ENCODE assay signal across 31 cellular contexts in the genomic region with DNA sequence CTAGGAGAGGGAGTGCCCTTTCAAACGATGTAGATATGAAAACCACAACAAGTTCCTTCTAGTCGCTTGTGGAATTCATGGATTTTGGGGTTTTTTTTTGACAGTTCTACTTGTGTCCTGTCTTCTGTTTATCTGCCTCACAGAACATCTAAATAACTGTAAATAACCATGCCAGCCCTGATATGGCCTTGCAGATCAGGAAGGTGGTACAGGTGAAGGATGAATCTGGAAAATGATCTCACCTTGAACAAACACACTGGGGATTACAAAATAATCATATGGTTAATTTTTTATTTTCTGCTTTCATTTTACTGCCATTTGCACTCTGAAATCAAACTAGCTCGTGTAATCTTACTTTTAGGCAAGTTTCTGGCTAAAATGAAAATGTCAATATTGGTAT. TPM values are rescaled to one million over a fixed set of nuclear protein-coding genes. Genes with fewer than 3 reads are reported as not detected.
DNase-seq lines count a peak whose midpoint lies in the region; ATAC-seq, FAIRE-seq and TF ChIP-seq lines count a peak whose summit lies in the region.
"Had no signal": no experiment of that assay in that cellular context is flagged by ENCODE, and none has a peak within 500 bp of the region (broad histone marks: within the 10 kb centered on the region; RNA-seq: fewer than 3 reads in every experiment).

No MANE protein-coding gene starts in this region.

- peak overlapping the region; percentile 76 for H3K27ac Mint-ChIP-seq in T-helper 1 cell treated with Interleukin-12 subunit alpha and Interleukin-12 subunit beta and Interleukin-4 antibody, amounts not matched to agents 30 μg/mL and 1 μg/mL, for 36 hours
- H3K27ac Mint-ChIP-seq in GM23338 = peak overlapping the region; percentile 72
- H3K27ac Mint-ChIP-seq: H9 had no signal

- no peaks in the 10 kb centered on the region for H3F3A ChIP-seq in GM23338 (replicated peaks; ENCODE audit: low read depth)

- 49% methylated on average over 3 of the region's 3 CpGs for WGBS in hepatocyte (ENCODE audit: low lambda C conversion rate, missing lambda C conversion rate)
- WGBS in pancreas, 2 donors = 18 to 23% methylated on average over 3 of the region's 3 CpGs
- WGBS in testis, 2 donors = 41 to 60% methylated on average over 3 of the region's 3 CpGs

- TF ChIP-seq POLR2A in testis (IDR thresholded peaks at IDR 0.05) = no peak

- H2AFZ ChIP-seq in GM23338 (no peak overlapping the region), hepatocyte (no peak overlapping the region)
- H2AFZ ChIP-seq: GM23248 had no signal

- H3K27me3 Mint-ChIP-seq in T-helper 1 cell treated with Interleukin-12 subunit alpha and Interleukin-12 subunit beta and Interleukin-4 antibody, amounts not matched to agents 30 μg/mL and 1 μg/mL, for 36 hours (ENCODE audit: low read depth) = no peaks in the 10 kb centered on the region
- H3K27me3 Mint-ChIP-seq in GM23338 (ENCODE audit: insufficient read depth, low read depth, poor library complexity) = no peaks in the 10 kb centered on the region

- H3K36me3 ChIP-seq in GM23338 (ENCODE audit: insufficient read depth) = no peaks in the 10 kb centered on the region
- no peaks in the 10 kb centered on the region for H3K36me3 ChIP-seq in hepatocyte (replicated peaks; ENCODE audit: insufficient read depth, low read depth)
- no peaks in the 10 kb centered on the region for H3K36me3 ChIP-seq in pancreas
- no peaks in the 10 kb centered on the region for H3K36me3 ChIP-seq in testis (ENCODE audit: low read depth, missing control alignments)
- H3K36me3 ChIP-seq: SJSA1 had no signal

- H3K27me3 ChIP-seq in GM23338 (ENCODE audit: insufficient read depth) (no peaks in the 10 kb centered on the region), hepatocyte (no peaks in the 10 kb centered on the region), pancreas (no peaks in the 10 kb centered on the region), testis (no peaks in the 10 kb centered on the region)
- H3K27me3 ChIP-seq: SJSA1 had no signal

- TF ChIP-seq CTCF in GM23338 (conservative IDR thresholded peaks at IDR 0.05; ENCODE audit: low read depth in 2 of 2) (no peak), hepatocyte (IDR thresholded peaks at IDR 0.05; ENCODE audit: poor library complexity) (no peak), pancreas (IDR thresholded peaks at IDR 0.05) (no peak), testis (IDR thresholded peaks at IDR 0.05) (no peak)

- no peak overlapping the region for H3K4me3 ChIP-seq in GM23338
- no peak overlapping the region for H3K4me3 ChIP-seq in hepatocyte
- no peak overlapping the region for H3K4me3 ChIP-seq in pancreas
- H3K4me3 ChIP-seq in testis = no peak overlapping the region
- H3K4me3 ChIP-seq: GM12878, GM23248, SJSA1 had no signal

- H3K9me2 ChIP-seq in GM23338 (ENCODE audit: insufficient read depth) (no peaks in the 10 kb centered on the region), hepatocyte (replicated peaks; ENCODE audit: insufficient read depth) (no peaks in the 10 kb centered on the region)

- H3K79me2 ChIP-seq in GM23338 (replicated peaks; ENCODE audit: insufficient read depth) (0 out of 2 replicates have a peak, but pooled peaks cover 3% of the 10 kb centered on the region), hepatocyte (peaks cover 21% of the 10 kb centered on the region)

- intact Hi-C loops in pancreas (cut with DNase I) = no loop called here
- intact Hi-C loops in testis (cut with DNase I; ENCODE audit: low total_unique reads) = no loop called here

- H3K4me2 ChIP-seq in GM23338 (no peak overlapping the region), hepatocyte (no peak overlapping the region)

- H4K20me1 ChIP-seq in GM23338 (replicated peaks; ENCODE audit: insufficient read depth) (no peaks in the 10 kb centered on the region; the same call in 1 of the 2 replicates), hepatocyte (ENCODE audit: insufficient read depth, poor library complexity, severe bottlenecking) (no peaks in the 10 kb centered on the region)

- no peak overlapping the region for H3K4me3 Mint-ChIP-seq in T-helper 1 cell treated with Interleukin-12 subunit alpha and Interleukin-12 subunit beta and Interleukin-4 antibody, amounts not matched to agents 30 μg/mL and 1 μg/mL, for 36 hours
- no peak overlapping the region for H3K4me3 Mint-ChIP-seq in GM23338
- H3K4me3 Mint-ChIP-seq: H9 had no signal

- 0 out of 2 replicates have a peak, but pooled peaks cover 3% of the 10 kb centered on the region for H3K4me1 ChIP-seq in GM23338 (ENCODE audit: insufficient read depth)
- H3K4me1 ChIP-seq in hepatocyte (ENCODE audit: insufficient read depth) = no peaks in the 10 kb centered on the region
- H3K4me1 ChIP-seq in pancreas = peaks cover 3 to 12% (median 4%) of the 10 kb centered on the region in 3 donors
- no peaks in the 10 kb centered on the region for H3K4me1 ChIP-seq in testis
- H3K4me1 ChIP-seq: SJSA1 had no signal

- DNase-seq in T-helper 1 cell (no peak), GM23338 (ENCODE audit: low spot score) (no peak), hepatocyte (ENCODE audit: low spot score) (no peak), pancreas (no peak), NCI-H2029 (lab: John Stamatoyannopoulos, UW) (no peak), testis (no peak), foreskin melanocyte (no peak)
- DNase-seq: 8988T; DMS79; EL; GDM1; GM23248; H9; KBM-7; MV-4-11; NCI-H1105; NCI-H1436 treated with DMSO at 0.1 percent for 48 hours; NCI-H187 treated with DMSO at 0.1 percent for 48 hours; NCI-H446 treated with DMSO at 0.1 percent for 48 hours; NCI-H526; NCI-H82; NK-92 treated with Interleukin-12 subunit alpha and Interleukin-12 subunit beta, amount 100 ng/mL, for 24 hours; Right ventricle myocardium superior; RPMI8226 had no signal

- no peaks in the 10 kb centered on the region for H3K9me3 Mint-ChIP-seq in T-helper 1 cell treated with Interleukin-12 subunit alpha and Interleukin-12 subunit beta and Interleukin-4 antibody, amounts not matched to agents 30 μg/mL and 1 μg/mL, for 36 hours
- H3K9me3 Mint-ChIP-seq in GM23338 = no peaks in the 10 kb centered on the region; the same call in 2 of the 3 replicates

- H3K4me1 Mint-ChIP-seq in T-helper 1 cell treated with Interleukin-12 subunit alpha and Interleukin-12 subunit beta and Interleukin-4 antibody, amounts not matched to agents 30 μg/mL and 1 μg/mL, for 36 hours (ENCODE audit: low read depth) = peaks cover 10% of the 10 kb centered on the region
- peaks cover 11% of the 10 kb centered on the region; the same call in 2 of the 3 replicates for H3K4me1 Mint-ChIP-seq in GM23338

- no peak for FAIRE-seq in pancreas (lab: Jason Lieb, UNC)
- FAIRE-seq: GM12878 had no signal

- H3K9me3 ChIP-seq in hepatocyte (ENCODE audit: low read depth) = no peaks in the 10 kb centered on the region
- H3K9me3 ChIP-seq in pancreas = no peaks in the 10 kb centered on the region
- H3K9me3 ChIP-seq in testis = no peaks in the 10 kb centered on the region
- H3K9me3 ChIP-seq: SJSA1 had no signal

- ATAC-seq in GM23338 = no peak
- peak; percentile 77 to 84 (median 82) for ATAC-seq in pancreas
- ATAC-seq: GM12878 had no signal

- no peaks in the 10 kb centered on the region for H3K36me3 Mint-ChIP-seq in T-helper 1 cell treated with Interleukin-12 subunit alpha and Interleukin-12 subunit beta and Interleukin-4 antibody, amounts not matched to agents 30 μg/mL and 1 μg/mL, for 36 hours (ENCODE audit: low read depth)
- H3K36me3 Mint-ChIP-seq in GM23338 (ENCODE audit: low read depth) = no peaks in the 10 kb centered on the region

- H3K27ac ChIP-seq in GM23338 (ENCODE audit: low read depth) = no peak overlapping the region
- H3K27ac ChIP-seq in hepatocyte = peak overlapping the region; percentile 8
- H3K27ac ChIP-seq in pancreas = peak overlapping the region in 2 of 4 donors; percentile 60 to 64
- H3K27ac ChIP-seq in testis = no peak overlapping the region
- H3K27ac ChIP-seq: GM23248, SJSA1 had no signal

RNA-seq across cellular contexts. Expression of gene GPR82, which starts 37.2 kb away (rescaled TPM):
- not detected in 2 replicates for total RNA-seq in GM23338 (2014; rRNA removed; shearing (Covaris generic))
- 0.32 and 0.35 TPM in 2 replicates for polyA plus RNA-seq in GM23338 (2016; fragmentation: Nextera tagmentation; extraction: Ambion mirVana)
- 0.12 and 0.20 TPM in 2 replicates for total RNA-seq in hepatocyte
- 0.34 and 0.69 TPM in 2 replicates for polyA plus RNA-seq in hepatocyte
- total RNA-seq in pancreas = under 1 TPM in 4 of 6 donors, not detected in 2; 0.04 to 0.62 (median 0.32) TPM
- polyA plus RNA-seq in pancreas = under 1 TPM in 1 of 2 donors, not detected in 1; 0.12 TPM
- under 1 TPM; 0.16 to 0.31 TPM for total RNA-seq in testis
- polyA plus RNA-seq in testis (ENCODE audit: insufficient read depth, low read depth, low replicate concordance) = not detected
- total RNA-seq: GM23248, H9, HT1080, LHCN-M2, MCF 10A, SJSA1 had no signal
- polyA plus RNA-seq: BJ had no signal
